In the genomic region with DNA sequence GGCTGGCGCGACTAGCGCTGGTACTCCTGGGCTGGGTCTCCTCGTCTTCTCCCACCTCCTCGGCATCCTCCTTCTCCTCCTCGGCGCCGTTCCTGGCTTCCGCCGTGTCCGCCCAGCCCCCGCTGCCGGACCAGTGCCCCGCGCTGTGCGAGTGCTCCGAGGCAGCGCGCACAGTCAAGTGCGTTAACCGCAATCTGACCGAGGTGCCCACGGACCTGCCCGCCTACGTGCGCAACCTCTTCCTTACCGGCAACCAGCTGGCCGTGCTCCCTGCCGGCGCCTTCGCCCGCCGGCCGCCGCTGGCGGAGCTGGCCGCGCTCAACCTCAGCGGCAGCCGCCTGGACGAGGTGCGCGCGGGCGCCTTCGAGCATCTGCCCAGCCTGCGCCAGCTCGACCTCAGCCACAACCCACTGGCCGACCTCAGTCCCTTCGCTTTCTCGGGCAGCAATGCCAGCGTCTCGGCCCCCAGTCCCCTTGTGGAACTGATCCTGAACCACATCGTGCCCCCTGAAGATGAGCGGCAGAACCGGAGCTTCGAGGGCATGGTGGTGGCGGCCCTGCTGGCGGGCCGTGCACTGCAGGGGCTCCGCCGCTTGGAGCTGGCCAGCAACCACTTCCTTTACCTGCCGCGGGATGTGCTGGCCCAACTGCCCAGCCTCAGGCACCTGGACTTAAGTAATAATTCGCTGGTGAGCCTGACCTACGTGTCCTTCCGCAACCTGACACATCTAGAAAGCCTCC, we compare ENCODE assay signal across 8 cellular contexts. TPM values are rescaled to one million over a fixed set of nuclear protein-coding genes. Genes with fewer than 3 reads are reported as not detected.
DNase-seq lines count a peak whose midpoint lies in the region; ATAC-seq lines count a peak whose summit lies in the region.

No MANE protein-coding gene starts in this region.

- peaks cover 18% of the 10 kb centered on the region for H3K4me1 Mint-ChIP-seq in activated naive CD4-positive, alpha-beta T cell treated with anti-CD3 and anti-CD28 coated beads, Interleukin-2, amount 50 U/mL, for 24 hours

- no peak for ATAC-seq in activated CD4-positive, CD25-positive, alpha-beta regulatory T cell treated with anti-CD3 and anti-CD28 coated beads, Interleukin-2, amount 50 U/mL, for 24 hours
- peak; percentile 46 to 51 for ATAC-seq in right cardiac atrium

- peak overlapping the region; percentile 54 for H3K9ac ChIP-seq in HUES48 (ENCODE audit: low read depth, low read length)

- H3K27me3 Mint-ChIP-seq in activated naive CD4-positive, alpha-beta T cell treated with anti-CD3 and anti-CD28 coated beads, Interleukin-2, amount 50 U/mL, for 24 hours, result peaks cover 39% of the 10 kb centered on the region

- WGBS in right cardiac atrium, result 12% methylated on average over 67 of the region's 67 CpGs

- intact Hi-C loops in right cardiac atrium (cut with DNase I), result no loop called here

- H3K4me1 ChIP-seq in HUES48 (ENCODE audit: control insufficient read depth, insufficient read depth, low read length) (peaks cover 30% of the 10 kb centered on the region), right cardiac atrium (ENCODE audit: control insufficient read depth, insufficient read depth, low read length) (no peaks in the 10 kb centered on the region)

- peak overlapping the region; percentile 59 for H3K4me3 Mint-ChIP-seq in activated naive CD4-positive, alpha-beta T cell treated with anti-CD3 and anti-CD28 coated beads, Interleukin-2, amount 50 U/mL, for 24 hours

- peaks cover 13% of the 10 kb centered on the region for H3K27me3 ChIP-seq in HUES48 (ENCODE audit: control insufficient read depth, insufficient read depth, low read length)
- H3K27me3 ChIP-seq in right cardiac atrium (ENCODE audit: control insufficient read depth, insufficient read depth), result no peaks in the 10 kb centered on the region

- peaks cover 2% of the 10 kb centered on the region for H3K9me3 Mint-ChIP-seq in activated naive CD4-positive, alpha-beta T cell treated with anti-CD3 and anti-CD28 coated beads, Interleukin-2, amount 50 U/mL, for 24 hours

- peak overlapping the region; percentile 97 for H3K4me3 ChIP-seq in HUES48 (ENCODE audit: low read depth, low read length)
- H3K4me3 ChIP-seq in right cardiac atrium (ENCODE audit: low read length), result peak overlapping the region; percentile 61

- no peaks in the 10 kb centered on the region for H3K36me3 Mint-ChIP-seq in activated naive CD4-positive, alpha-beta T cell treated with anti-CD3 and anti-CD28 coated beads, Interleukin-2, amount 50 U/mL, for 24 hours

- H3K36me3 ChIP-seq in HUES48 (ENCODE audit: control insufficient read depth, insufficient read depth, low read length), result peaks cover 14% of the 10 kb centered on the region

- H3K27ac ChIP-seq in HUES48 (ENCODE audit: low read depth, low read length) (peak overlapping the region; percentile 91), right cardiac atrium (ENCODE audit: low read length) (no peak overlapping the region)

- no peaks in the 10 kb centered on the region for H3K9me3 ChIP-seq in HUES48 (ENCODE audit: control insufficient read depth, insufficient read depth, low read length)
- H3K9me3 ChIP-seq in right cardiac atrium (ENCODE audit: control insufficient read depth, low read length), result no peaks in the 10 kb centered on the region

- no peak overlapping the region for H3K27ac Mint-ChIP-seq in activated naive CD4-positive, alpha-beta T cell treated with anti-CD3 and anti-CD28 coated beads, Interleukin-2, amount 50 U/mL, for 24 hours

- DNase-seq in activated CD4-positive, CD25-positive, alpha-beta regulatory T cell treated with anti-CD3 and anti-CD28 coated beads, Interleukin-2, amount 50 U/mL, for 72 hours, result peak; percentile 30
- DNase-seq in right cardiac atrium (peak; percentile 44 to 62 (median 52)), renal cortical epithelial cell (ENCODE audit: low read depth) (peak; percentile 16), cortex of kidney (lab: John Stamatoyannopoulos, UW) (no peak)
- no peak for DNase-seq in activated effector memory CD4-positive, alpha-beta T cell treated with Interleukin-2 at 50 U/mL for 16 hours

RNA-seq across cellular contexts. Expression of a gene that starts 1.6 kb away (rescaled TPM):
- total RNA-seq in right cardiac atrium, result 1 to 10 TPM; 4.8 to 7.8 (median 5.6) TPM
- polyA plus RNA-seq in right cardiac atrium, result 2.0 TPM
- total RNA-seq in renal cortical epithelial cell, result 20.0 and 38.4 TPM in 2 replicates

Comparison
In these comparisons a context has a peak if more than half of its experiments do, and no peak if none do; other contexts are left out.
1. DNase-seq: peak in activated CD4-positive, CD25-positive, alpha-beta regulatory T cell treated with anti-CD3 and anti-CD28 coated beads, Interleukin-2, amount 50 U/mL, for 72 hours (single experiment), right cardiac atrium (3 of 3) and renal cortical epithelial cell (single experiment); none in cortex of kidney (single experiment) and activated effector memory CD4-positive, alpha-beta T cell treated with Interleukin-2 at 50 U/mL for 16 hours (single experiment).
2. ATAC-seq: peak in right cardiac atrium (2 of 2); none in activated CD4-positive, CD25-positive, alpha-beta regulatory T cell treated with anti-CD3 and anti-CD28 coated beads, Interleukin-2, amount 50 U/mL, for 24 hours (0 of 2).